ENCODE assay signal across 19 cellular contexts in the genomic region with DNA sequence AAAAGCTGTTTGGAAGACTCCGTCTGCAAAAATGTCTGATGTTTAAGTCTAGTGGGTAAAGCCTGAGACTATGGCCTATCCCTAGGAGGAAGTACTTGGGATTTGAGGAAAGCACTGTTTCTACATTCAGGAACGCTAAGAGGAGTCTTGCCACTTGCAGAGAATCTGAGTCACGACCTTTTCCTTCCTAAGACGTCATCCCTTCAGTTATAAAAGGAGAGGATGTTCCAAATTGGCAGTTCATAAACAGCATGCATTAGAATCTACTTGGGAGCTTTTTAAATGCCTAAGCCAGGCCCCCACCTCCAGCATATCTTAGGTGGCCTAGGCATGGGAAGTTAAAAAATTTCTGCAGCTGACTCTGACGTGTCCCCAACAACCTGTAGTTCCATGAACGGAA.
A peak's percentile ranks its signal among the peaks of the same experiment; 100 is the strongest.
DNase-seq lines count a peak whose midpoint lies in the region; ATAC-seq and TF ChIP-seq lines count a peak whose summit lies in the region.
"Had no signal": no experiment of that assay in that cellular context is flagged by ENCODE, and none has a peak within 500 bp of the region (broad histone marks: within the 10 kb centered on the region; RNA-seq: fewer than 3 reads in every experiment).

No MANE protein-coding gene starts in this region.

- H3K4me1 Mint-ChIP-seq in WTC11, result peaks cover 32% of the 10 kb centered on the region
- H3K4me1 Mint-ChIP-seq: CD4-positive, CD25-positive, alpha-beta regulatory T cell had no signal

- intact Hi-C loops in PC-3 (cut with micrococcal nuclease), result no loop called here

- H3K4me1 ChIP-seq in PC-3 (ENCODE audit: insufficient read depth, low read length) (no peaks in the 10 kb centered on the region), mesenchymal stem cell (ENCODE audit: control insufficient read depth, insufficient read depth, low read depth, low read length) (peaks cover 15% of the 10 kb centered on the region), Peyer's patch (no peaks in the 10 kb centered on the region)

- POLR2A ChIA-PET in BJ (lab: Charles Lee) (no interaction called here), PC-3 (lab: Charles Lee; ENCODE audit: unreplicated experiment) (no interaction called here), WTC11 (lab: Charles Lee) (no interaction called here)

- no peak overlapping the region for H3K27ac ChIP-seq in PC-3 (ENCODE audit: low read length)
- H3K27ac ChIP-seq in mesenchymal stem cell (ENCODE audit: low read length, poor library complexity, severe bottlenecking), result no peak overlapping the region
- no peak overlapping the region for H3K27ac ChIP-seq in Peyer's patch

- H3K4ac ChIP-seq in mesenchymal stem cell (ENCODE audit: low read depth in 1 of 2, low read length in 2 of 2), result no peak overlapping the region

- no peak overlapping the region for H2BK12ac ChIP-seq in mesenchymal stem cell (ENCODE audit: low read length in 2 of 2)

- WGBS in mesenchymal stem cell, result 85% methylated on average over 4 of the region's 6 CpGs

- TF ChIP-seq POLR2A in Peyer's patch (IDR thresholded peaks at IDR 0.05), result no peak

- DNase-seq in BJ (ENCODE audit: low read depth) (peak; percentile 64), PC-3 (peak; percentile 13), epithelial cell of esophagus (ENCODE audit: low read depth) (peak; percentile 36), mesenchymal stem cell (peak; percentile 65), WTC11 (ENCODE audit: low spot score) (no peak), midbrain (lab: John Stamatoyannopoulos, UW) (no peak), Peyer's patch (no peak)
- DNase-seq: Calu3; CD4-positive, CD25-positive, alpha-beta regulatory T cell; GF-D8; H9; Karpas-422; MM.1S; NCI-H1105; NCI-H1694 treated with DMSO at 0.1 percent for 48 hours; NCI-H446 treated with DMSO at 0.1 percent for 48 hours; NCI-H774; SHP77 had no signal

- no peak overlapping the region for H2AFZ ChIP-seq in PC-3 (ENCODE audit: low read length)
- no peak overlapping the region for H2AFZ ChIP-seq in mesenchymal stem cell (ENCODE audit: low read depth, low read length)

- no peaks in the 10 kb centered on the region for H4K20me1 ChIP-seq in PC-3 (ENCODE audit: low read length)

- no peaks in the 10 kb centered on the region for H3K36me3 Mint-ChIP-seq in WTC11
- H3K36me3 Mint-ChIP-seq: CD4-positive, CD25-positive, alpha-beta regulatory T cell had no signal

- no peaks in the 10 kb centered on the region for H3F3A ChIP-seq in PC-3 (ENCODE audit: low read length, unreplicated experiment)

- H3K14ac ChIP-seq in mesenchymal stem cell (ENCODE audit: low read length in 2 of 2), result no peak overlapping the region

- no peaks in the 10 kb centered on the region for H3K9me3 Mint-ChIP-seq in WTC11
- H3K9me3 Mint-ChIP-seq: H9 had no signal

- peaks cover 8% of the 10 kb centered on the region for H3K27me3 Mint-ChIP-seq in WTC11 (ENCODE audit: low read depth)

- H4K8ac ChIP-seq in mesenchymal stem cell (ENCODE audit: low read length), result no peak overlapping the region

- CTCF ChIA-PET in BJ (lab: Yijun Ruan, JAX), result interaction anchor here (1.4 kb wide), 2 partner anchors 14 to 26 kb away, joined by 3 read pairs; no protein-coding TSS in a partner anchor
- CTCF ChIA-PET in PC-3 (lab: Charles Lee), result interaction anchor here (0.6 kb wide), 1 partner anchor 26 kb away, joined by 4 read pairs; no protein-coding TSS in a partner anchor
- CTCF ChIA-PET in WTC11 (lab: Charles Lee), result interaction anchor here (1.3 to 1.4 kb wide), 2 partner anchors 75 to 87 kb away, joined by 4 to 7 read pairs; no protein-coding TSS in a partner anchor

- no peaks in the 10 kb centered on the region for H3K36me3 ChIP-seq in BJ (ENCODE audit: control insufficient read depth, insufficient read depth, low read length)
- H3K36me3 ChIP-seq in PC-3 (ENCODE audit: low read depth, low read length), result no peaks in the 10 kb centered on the region
- no peaks in the 10 kb centered on the region for H3K36me3 ChIP-seq in mesenchymal stem cell (ENCODE audit: control insufficient read depth in 1 of 2, insufficient read depth in 2 of 2, low read depth in 1 of 2, low read length in 2 of 2)
- no peaks in the 10 kb centered on the region for H3K36me3 ChIP-seq in Peyer's patch

- H2BK15ac ChIP-seq in mesenchymal stem cell (ENCODE audit: low read depth, poor library complexity, severe bottlenecking), result no peak overlapping the region

- H2AK5ac ChIP-seq in mesenchymal stem cell (ENCODE audit: low read length, severe bottlenecking), result peak overlapping the region; percentile 89

- no peak overlapping the region for H4K91ac ChIP-seq in mesenchymal stem cell (ENCODE audit: low read length)

- no peaks in the 10 kb centered on the region for H3K79me2 ChIP-seq in PC-3 (ENCODE audit: low read length)

- no peak overlapping the region for H3K27ac Mint-ChIP-seq in WTC11
- H3K27ac Mint-ChIP-seq: CD4-positive, CD25-positive, alpha-beta regulatory T cell; H9 had no signal

- ATAC-seq in PC-3 (peak; percentile 48; the same call in 1 of the 2 replicates), WTC11 (no peak), GM21825 (IDR thresholded peaks at IDR 0.05; ENCODE audit: unreplicated experiment) (no peak)

- no peak overlapping the region for H2BK5ac ChIP-seq in mesenchymal stem cell (ENCODE audit: low read depth, low read length, poor library complexity, severe bottlenecking)

- no peaks in the 10 kb centered on the region for H3K9me2 ChIP-seq in PC-3 (replicated peaks; ENCODE audit: low read length)

- H3K4me2 ChIP-seq in PC-3 (ENCODE audit: low read length) (no peak overlapping the region), mesenchymal stem cell (ENCODE audit: low read length, poor library complexity, severe bottlenecking) (no peak overlapping the region)

- H3K18ac ChIP-seq in mesenchymal stem cell (ENCODE audit: low read depth in 1 of 2, low read length in 2 of 2), result no peak overlapping the region

- H3K27me3 ChIP-seq in BJ (ENCODE audit: control insufficient read depth, insufficient read depth, low read length), result no peaks in the 10 kb centered on the region
- H3K27me3 ChIP-seq in PC-3 (ENCODE audit: low read length), result no peaks in the 10 kb centered on the region
- H3K27me3 ChIP-seq in mesenchymal stem cell (ENCODE audit: control insufficient read depth in 1 of 2, insufficient read depth in 1 of 2, low read length in 2 of 2), result peaks cover 0 to 20% of the 10 kb centered on the region in 2 experiments
- H3K27me3 ChIP-seq in Peyer's patch, result no peaks in the 10 kb centered on the region

- H3K9ac ChIP-seq in PC-3 (ENCODE audit: low read length) (no peak overlapping the region), mesenchymal stem cell (ENCODE audit: low read length) (no peak overlapping the region)

- no peak overlapping the region for H2BK120ac ChIP-seq in mesenchymal stem cell (ENCODE audit: low read depth, low read length)

- no peak overlapping the region for H3K4me3 Mint-ChIP-seq in WTC11
- H3K4me3 Mint-ChIP-seq: CD4-positive, CD25-positive, alpha-beta regulatory T cell; H9 had no signal

- no peaks in the 10 kb centered on the region for H3K79me1 ChIP-seq in mesenchymal stem cell (replicated peaks; ENCODE audit: low read length, poor library complexity, severe bottlenecking)

- no TSS peak for BruUV-seq in PC-3 (replicated peaks; lab: Mats Ljungman, UMichigan)

- no peak overlapping the region for H3K23ac ChIP-seq in mesenchymal stem cell (ENCODE audit: low read length in 2 of 2)

- TF ChIP-seq CTCF in BJ (IDR thresholded peaks at IDR 0.05; ENCODE audit: insufficient read depth, low read depth, low read length) (no peak), PC-3 (conservative IDR thresholded peaks at IDR 0.05; ENCODE audit: low read depth, low read length) (no peak), epithelial cell of esophagus (IDR thresholded peaks at IDR 0.05; ENCODE audit: insufficient read depth, low read depth, low read length, missing control alignments) (no peak), WTC11 (IDR thresholded peaks at IDR 0.05) (no peak), Peyer's patch (IDR thresholded peaks at IDR 0.05) (no peak)

- no peaks in the 10 kb centered on the region for H3K9me3 ChIP-seq in PC-3 (ENCODE audit: low read length)
- peaks cover 2% of the 10 kb centered on the region for H3K9me3 ChIP-seq in mesenchymal stem cell (ENCODE audit: control insufficient read depth, low read length)
- no peaks in the 10 kb centered on the region for H3K9me3 ChIP-seq in Peyer's patch

- H3K4me3 ChIP-seq in BJ (ENCODE audit: low read depth, low read length), result no peak overlapping the region
- no peak overlapping the region for H3K4me3 ChIP-seq in PC-3 (ENCODE audit: low read length)
- no peak overlapping the region for H3K4me3 ChIP-seq in epithelial cell of esophagus (ENCODE audit: low read length)
- no peak overlapping the region for H3K4me3 ChIP-seq in mesenchymal stem cell (ENCODE audit: insufficient read depth in 1 of 2, low read depth in 1 of 2, low read length in 2 of 2)
- H3K4me3 ChIP-seq in Peyer's patch, result no peak overlapping the region

TF ChIP-seq in WTC11, 78 proteins besides CTCF, POLR2A, EP300 and RAD21 (continues in another document):
- TF ChIP-seq, protein P1, sequence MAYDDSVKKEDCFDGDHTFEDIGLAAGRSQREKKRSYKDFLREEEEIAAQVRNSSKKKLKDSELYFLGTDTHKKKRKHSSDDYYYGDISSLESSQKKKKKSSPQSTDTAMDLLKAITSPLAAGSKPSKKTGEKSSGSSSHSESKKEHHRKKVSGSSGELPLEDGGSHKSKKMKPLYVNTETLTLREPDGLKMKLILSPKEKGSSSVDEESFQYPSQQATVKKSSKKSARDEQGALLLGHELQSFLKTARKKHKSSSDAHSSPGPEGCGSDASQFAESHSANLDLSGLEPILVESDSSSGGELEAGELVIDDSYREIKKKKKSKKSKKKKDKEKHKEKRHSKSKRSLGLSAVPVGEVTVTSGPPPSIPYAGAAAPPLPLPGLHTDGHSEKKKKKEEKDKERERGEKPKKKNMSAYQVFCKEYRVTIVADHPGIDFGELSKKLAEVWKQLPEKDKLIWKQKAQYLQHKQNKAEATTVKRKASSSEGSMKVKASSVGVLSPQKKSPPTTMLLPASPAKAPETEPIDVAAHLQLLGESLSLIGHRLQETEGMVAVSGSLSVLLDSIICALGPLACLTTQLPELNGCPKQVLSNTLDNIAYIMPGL (CRISPR knock-in tag; IDR thresholded peaks at IDR 0.05), result no peak

Comparison
In these comparisons a context has a peak if more than half of its experiments do, and no peak if none do; other contexts are left out.
1. DNase-seq: peak in BJ (single experiment), PC-3 (single experiment), epithelial cell of esophagus (single experiment) and mesenchymal stem cell (single experiment); none in WTC11 (single experiment), midbrain (single experiment) and Peyer's patch (0 of 3).